ENCODE assay signal across 2 cellular contexts in genomic region chr14:23931705-23932314, GRCh38.
A peak's percentile ranks its signal among the peaks of the same experiment; 100 is the strongest.
TF ChIP-seq lines count a peak whose summit lies in the region.

No MANE protein-coding gene starts in this region.

TF ChIP-seq in HepG2, 621 proteins besides CTCF, POLR2A, EP300 and RAD21:
- TF ChIP-seq, protein P1, sequence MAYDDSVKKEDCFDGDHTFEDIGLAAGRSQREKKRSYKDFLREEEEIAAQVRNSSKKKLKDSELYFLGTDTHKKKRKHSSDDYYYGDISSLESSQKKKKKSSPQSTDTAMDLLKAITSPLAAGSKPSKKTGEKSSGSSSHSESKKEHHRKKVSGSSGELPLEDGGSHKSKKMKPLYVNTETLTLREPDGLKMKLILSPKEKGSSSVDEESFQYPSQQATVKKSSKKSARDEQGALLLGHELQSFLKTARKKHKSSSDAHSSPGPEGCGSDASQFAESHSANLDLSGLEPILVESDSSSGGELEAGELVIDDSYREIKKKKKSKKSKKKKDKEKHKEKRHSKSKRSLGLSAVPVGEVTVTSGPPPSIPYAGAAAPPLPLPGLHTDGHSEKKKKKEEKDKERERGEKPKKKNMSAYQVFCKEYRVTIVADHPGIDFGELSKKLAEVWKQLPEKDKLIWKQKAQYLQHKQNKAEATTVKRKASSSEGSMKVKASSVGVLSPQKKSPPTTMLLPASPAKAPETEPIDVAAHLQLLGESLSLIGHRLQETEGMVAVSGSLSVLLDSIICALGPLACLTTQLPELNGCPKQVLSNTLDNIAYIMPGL (CRISPR knock-in tag; IDR thresholded peaks at IDR 0.05; ENCODE audit: borderline replicate concordance in 1 of 2, low read depth in 1 of 2): no peak
- TF ChIP-seq FOXP1 (IDR thresholded peaks at IDR 0.05) (peak; percentile 5; the same call in 1 of the 2 replicates), FOXP1 (CRISPR knock-in tag; IDR thresholded peaks at IDR 0.05) (no peak), ZNF552 (CRISPR knock-in tag; IDR thresholded peaks at IDR 0.05; ENCODE audit: borderline replicate concordance) (0 out of 2 replicates have a peak, but pooled peaks have one; percentile 22)

TF ChIP-seq in K562, 482 proteins besides CTCF, POLR2A, EP300 and RAD21:
- no peak for TF ChIP-seq MEF2D (tag; conservative IDR thresholded peaks at IDR 0.05; ENCODE audit: low read depth)
- no peak for TF ChIP-seq ZC3H4 (CRISPR knock-in tag; IDR thresholded peaks at IDR 0.05; ENCODE audit: borderline replicate concordance)
- TF ChIP-seq ZNF408 (CRISPR knock-in tag; IDR thresholded peaks at IDR 0.05; ENCODE audit: low read depth): no peak
- TF ChIP-seq TGIF2 (CRISPR knock-in tag; IDR thresholded peaks at IDR 0.05): no peak
- no peak for TF ChIP-seq NFATC3 (IDR thresholded peaks at IDR 0.05)
- 0 out of 2 replicates have a peak, but pooled peaks have one; percentile 20 for TF ChIP-seq CBFA2T3 (IDR thresholded peaks at IDR 0.05)
- no peak for TF ChIP-seq SMAD3 (CRISPR knock-in tag; conservative IDR thresholded peaks at IDR 0.05)
- 0 out of 4 replicates have a peak, but pooled peaks of 1 of the 2 experiments have one; percentile 40 for TF ChIP-seq RCOR1 (IDR thresholded peaks at IDR 0.05; ENCODE audit: borderline replicate concordance in 1 of 2, low read depth in 2 of 2, low read length in 2 of 2)
- TF ChIP-seq JUND (IDR thresholded peaks at IDR 0.05; ENCODE audit: borderline replicate concordance, low read depth, low read length): no peak
- TF ChIP-seq JUND (tag; IDR thresholded peaks at IDR 0.05; ENCODE audit: borderline replicate concordance, low read depth, low read length): peak; percentile 16; the same call in 1 of the 3 replicates
- no peak for TF ChIP-seq SAFB2 (IDR thresholded peaks at IDR 0.05; ENCODE audit: borderline replicate concordance, low read depth, low read length, severe bottlenecking)
- no peak for TF ChIP-seq LARP7 (IDR thresholded peaks at IDR 0.05)
- TF ChIP-seq CXXC5 (CRISPR knock-in tag; IDR thresholded peaks at IDR 0.05): 0 out of 2 replicates have a peak, but pooled peaks have one; percentile 25
- TF ChIP-seq RHOXF2B (CRISPR knock-in tag; conservative IDR thresholded peaks at IDR 0.05): no peak
- no peak for TF ChIP-seq NR4A1 (CRISPR knock-in tag; IDR thresholded peaks at IDR 0.05)
- TF ChIP-seq NR4A1 (tag; IDR thresholded peaks at IDR 0.05): 0 out of 2 replicates have a peak, but pooled peaks have one; percentile 45
- TF ChIP-seq TAF1 (IDR thresholded peaks at IDR 0.05; ENCODE audit: control insufficient read depth, extremely low read depth, insufficient read depth, low read length, severe bottlenecking): no peak
- no peak for TF ChIP-seq ZNF431 (CRISPR knock-in tag; IDR thresholded peaks at IDR 0.05)
- TF ChIP-seq SMARCE1 (IDR thresholded peaks at IDR 0.05): peak; percentile 13; the same call in 1 of the 2 replicates
- TF ChIP-seq HMBOX1 (IDR thresholded peaks at IDR 0.05): peak; percentile 23; the same call in 1 of the 2 replicates
- TF ChIP-seq MYNN (IDR thresholded peaks at IDR 0.05): no peak
- TF ChIP-seq MYNN (CRISPR knock-in tag; IDR thresholded peaks at IDR 0.05): no peak
- TF ChIP-seq, protein P2, sequence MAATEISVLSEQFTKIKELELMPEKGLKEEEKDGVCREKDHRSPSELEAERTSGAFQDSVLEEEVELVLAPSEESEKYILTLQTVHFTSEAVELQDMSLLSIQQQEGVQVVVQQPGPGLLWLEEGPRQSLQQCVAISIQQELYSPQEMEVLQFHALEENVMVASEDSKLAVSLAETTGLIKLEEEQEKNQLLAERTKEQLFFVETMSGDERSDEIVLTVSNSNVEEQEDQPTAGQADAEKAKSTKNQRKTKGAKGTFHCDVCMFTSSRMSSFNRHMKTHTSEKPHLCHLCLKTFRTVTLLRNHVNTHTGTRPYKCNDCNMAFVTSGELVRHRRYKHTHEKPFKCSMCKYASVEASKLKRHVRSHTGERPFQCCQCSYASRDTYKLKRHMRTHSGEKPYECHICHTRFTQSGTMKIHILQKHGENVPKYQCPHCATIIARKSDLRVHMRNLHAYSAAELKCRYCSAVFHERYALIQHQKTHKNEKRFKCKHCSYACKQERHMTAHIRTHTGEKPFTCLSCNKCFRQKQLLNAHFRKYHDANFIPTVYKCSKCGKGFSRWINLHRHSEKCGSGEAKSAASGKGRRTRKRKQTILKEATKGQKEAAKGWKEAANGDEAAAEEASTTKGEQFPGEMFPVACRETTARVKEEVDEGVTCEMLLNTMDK (IDR thresholded peaks at IDR 0.05; ENCODE audit: borderline replicate concordance, insufficient read depth, low read depth, low read length, poor library complexity, severe bottlenecking): no peak
- TF ChIP-seq MAFK (IDR thresholded peaks at IDR 0.05; ENCODE audit: low read length): no peak
- no peak for TF ChIP-seq ZBED1 (IDR thresholded peaks at IDR 0.05)
- no peak for TF ChIP-seq FOXK2 (conservative IDR thresholded peaks at IDR 0.05 in 1 of 2, IDR thresholded peaks at IDR 0.05 in 1 of 2; ENCODE audit: low read depth in 2 of 2)
- no peak for TF ChIP-seq PHF20 (IDR thresholded peaks at IDR 0.05; ENCODE audit: partially characterized antibody)
- TF ChIP-seq CBX2 (IDR thresholded peaks at IDR 0.05; ENCODE audit: insufficient read depth, low read length, poor library complexity, severe bottlenecking): no peak
- TF ChIP-seq, protein P3, sequence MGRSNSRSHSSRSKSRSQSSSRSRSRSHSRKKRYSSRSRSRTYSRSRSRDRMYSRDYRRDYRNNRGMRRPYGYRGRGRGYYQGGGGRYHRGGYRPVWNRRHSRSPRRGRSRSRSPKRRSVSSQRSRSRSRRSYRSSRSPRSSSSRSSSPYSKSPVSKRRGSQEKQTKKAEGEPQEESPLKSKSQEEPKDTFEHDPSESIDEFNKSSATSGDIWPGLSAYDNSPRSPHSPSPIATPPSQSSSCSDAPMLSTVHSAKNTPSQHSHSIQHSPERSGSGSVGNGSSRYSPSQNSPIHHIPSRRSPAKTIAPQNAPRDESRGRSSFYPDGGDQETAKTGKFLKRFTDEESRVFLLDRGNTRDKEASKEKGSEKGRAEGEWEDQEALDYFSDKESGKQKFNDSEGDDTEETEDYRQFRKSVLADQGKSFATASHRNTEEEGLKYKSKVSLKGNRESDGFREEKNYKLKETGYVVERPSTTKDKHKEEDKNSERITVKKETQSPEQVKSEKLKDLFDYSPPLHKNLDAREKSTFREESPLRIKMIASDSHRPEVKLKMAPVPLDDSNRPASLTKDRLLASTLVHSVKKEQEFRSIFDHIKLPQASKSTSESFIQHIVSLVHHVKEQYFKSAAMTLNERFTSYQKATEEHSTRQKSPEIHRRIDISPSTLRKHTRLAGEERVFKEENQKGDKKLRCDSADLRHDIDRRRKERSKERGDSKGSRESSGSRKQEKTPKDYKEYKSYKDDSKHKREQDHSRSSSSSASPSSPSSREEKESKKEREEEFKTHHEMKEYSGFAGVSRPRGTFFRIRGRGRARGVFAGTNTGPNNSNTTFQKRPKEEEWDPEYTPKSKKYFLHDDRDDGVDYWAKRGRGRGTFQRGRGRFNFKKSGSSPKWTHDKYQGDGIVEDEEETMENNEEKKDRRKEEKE (IDR thresholded peaks at IDR 0.05; ENCODE audit: borderline replicate concordance in 1 of 2, control insufficient read depth in 1 of 2, low read depth in 2 of 2, low read length in 1 of 2): no peak
- no peak for TF ChIP-seq SUPT5H (IDR thresholded peaks at IDR 0.05)
- TF ChIP-seq BMI1 (IDR thresholded peaks at IDR 0.05; ENCODE audit: low read length): no peak
- peak; percentile 63; the same call in 1 of the 2 replicates for TF ChIP-seq TEAD4 (IDR thresholded peaks at IDR 0.05; ENCODE audit: low read length)
- no peak for TF ChIP-seq TEAD4 (CRISPR knock-in tag; IDR thresholded peaks at IDR 0.05; ENCODE audit: borderline replicate concordance)
- peak; percentile 20; the same call in 1 of the 2 replicates for TF ChIP-seq TAL1 (IDR thresholded peaks at IDR 0.05)
- TF ChIP-seq ZFX (CRISPR knock-in tag; IDR thresholded peaks at IDR 0.05): 0 out of 2 replicates have a peak, but pooled peaks have one; percentile 7
- peak; percentile 27; the same call in 1 of the 2 replicates for TF ChIP-seq TCF3 (CRISPR knock-in tag; IDR thresholded peaks at IDR 0.05)
- no peak for TF ChIP-seq TRIM28 (IDR thresholded peaks at IDR 0.05)
- TF ChIP-seq ARID1B (IDR thresholded peaks at IDR 0.05): peak; percentile 37
- peak; percentile 48; the same call in 1 of the 2 replicates for TF ChIP-seq ADNP (tag; IDR thresholded peaks at IDR 0.05)
